Comparison of ENCODE assay signal across 8 cellular contexts in genomic region chr14:55074662-55075061, GRCh38. TPM values are rescaled to one million over a fixed set of nuclear protein-coding genes. Genes with fewer than 3 reads are reported as not detected.
DNase-seq lines count a peak whose midpoint lies in the region; ATAC-seq and TF ChIP-seq lines count a peak whose summit lies in the region.

No MANE protein-coding gene starts in this region.

- H4K20me1 ChIP-seq in osteoblast (ENCODE audit: insufficient read depth, low read length): no peaks in the 10 kb centered on the region

- intact Hi-C loops in activated CD4-positive, alpha-beta T cell treated with anti-CD3 and anti-CD28 coated beads, Interleukin-2, amount 10 ng/mL, durations not matched to agents 24 days and 14 days (cut with micrococcal nuclease): no loop called here

- H3K4me3 ChIP-seq in osteoblast (ENCODE audit: insufficient read depth, low read length): peak overlapping the region; percentile 41

- peak; percentile 63 for DNase-seq in activated CD4-positive, alpha-beta T cell treated with anti-CD3 and anti-CD28 coated beads, Interleukin-2, amount 10 ng/mL, durations not matched to agents 24 days and 14 days
- no peak for DNase-seq in activated CD4-positive, alpha-beta T cell treated with anti-CD3 and anti-CD28 coated beads, Interleukin-2, amount 50 U/mL, for 1 hour
- DNase-seq in osteoblast (ENCODE audit: insufficient read length, low spot score, missing footprints): no peak
- no peak for DNase-seq in midbrain (lab: John Stamatoyannopoulos, UW)
- no peak for DNase-seq in 8988T
- DNase-seq in ecto neural progenitor cell (ENCODE audit: low spot score): no peak

- H3K4me2 ChIP-seq in osteoblast (ENCODE audit: insufficient read depth, low read length): peak overlapping the region; percentile 71

- no peaks in the 10 kb centered on the region for H3K36me3 ChIP-seq in osteoblast (ENCODE audit: insufficient read depth, low read length)

- H3K79me2 ChIP-seq in osteoblast (ENCODE audit: insufficient read depth, low read length): no peaks in the 10 kb centered on the region

- peaks cover 50% of the 10 kb centered on the region for H3K4me1 ChIP-seq in osteoblast (ENCODE audit: insufficient read depth, low read length)

- H3K4me3 Mint-ChIP-seq in activated CD4-positive, alpha-beta T cell treated with anti-CD3 and anti-CD28 coated beads, Interleukin-2, amount 10 ng/mL, durations not matched to agents 24 days and 14 days: peak overlapping the region; percentile 63

- H3K27ac ChIP-seq in osteoblast (ENCODE audit: low read depth, low read length): peak overlapping the region; percentile 17

- peak; percentile 60 for ATAC-seq in HG02798 (IDR thresholded peaks at IDR 0.05; ENCODE audit: poor library complexity, unreplicated experiment)
- ATAC-seq in SK-N-SH treated with all-trans-retinoic acid at 6 μM for 48 hours: peak; percentile 13

- H3K9me3 Mint-ChIP-seq in activated CD4-positive, alpha-beta T cell treated with anti-CD3 and anti-CD28 coated beads, Interleukin-2, amount 10 ng/mL, durations not matched to agents 24 days and 14 days: no peaks in the 10 kb centered on the region

- H2AFZ ChIP-seq in osteoblast (ENCODE audit: low read length): peak overlapping the region; percentile 69

- no peaks in the 10 kb centered on the region for H3K27me3 Mint-ChIP-seq in activated CD4-positive, alpha-beta T cell treated with anti-CD3 and anti-CD28 coated beads, Interleukin-2, amount 10 ng/mL, durations not matched to agents 24 days and 14 days

- peak overlapping the region; percentile 83 for H3K27ac Mint-ChIP-seq in activated CD4-positive, alpha-beta T cell treated with anti-CD3 and anti-CD28 coated beads, Interleukin-2, amount 10 ng/mL, durations not matched to agents 24 days and 14 days

- TF ChIP-seq CTCF in osteoblast (IDR thresholded peaks at IDR 0.05; ENCODE audit: extremely low read depth, low read depth, low read length): no peak

- H3K27me3 ChIP-seq in osteoblast (ENCODE audit: insufficient read depth, low read length): no peaks in the 10 kb centered on the region

- H3K9me3 ChIP-seq in osteoblast (ENCODE audit: low read depth, low read length): no peaks in the 10 kb centered on the region

- H3K4me1 Mint-ChIP-seq in activated CD4-positive, alpha-beta T cell treated with anti-CD3 and anti-CD28 coated beads, Interleukin-2, amount 10 ng/mL, durations not matched to agents 24 days and 14 days: peaks cover 23% of the 10 kb centered on the region

- no peaks in the 10 kb centered on the region for H3K36me3 Mint-ChIP-seq in activated CD4-positive, alpha-beta T cell treated with anti-CD3 and anti-CD28 coated beads, Interleukin-2, amount 10 ng/mL, durations not matched to agents 24 days and 14 days (ENCODE audit: low read depth)

TF ChIP-seq in SK-N-SH treated with all-trans-retinoic acid at 6 μM for 48 hours, 23 proteins besides CTCF, POLR2A, EP300 and RAD21:
- no peak for TF ChIP-seq GLIS3 (CRISPR knock-in tag; IDR thresholded peaks at IDR 0.05)
- no peak for TF ChIP-seq ESRRG (CRISPR knock-in tag; IDR thresholded peaks at IDR 0.05)
- no peak for TF ChIP-seq BACH2 (CRISPR knock-in tag; IDR thresholded peaks at IDR 0.05; ENCODE audit: borderline replicate concordance)
- TF ChIP-seq SNAI2 (CRISPR knock-in tag; IDR thresholded peaks at IDR 0.05): no peak
- no peak for TF ChIP-seq CREB5 (CRISPR knock-in tag; IDR thresholded peaks at IDR 0.05; ENCODE audit: low read depth)
- no peak for TF ChIP-seq POU6F1 (CRISPR knock-in tag; IDR thresholded peaks at IDR 0.05; ENCODE audit: borderline replicate concordance, low read depth)
- TF ChIP-seq OSR1 (CRISPR knock-in tag; IDR thresholded peaks at IDR 0.05): no peak
- TF ChIP-seq RARB (CRISPR knock-in tag; IDR thresholded peaks at IDR 0.05): no peak
- TF ChIP-seq ZNF8 (CRISPR knock-in tag; IDR thresholded peaks at IDR 0.05): no peak
- TF ChIP-seq CSRNP3 (CRISPR knock-in tag; IDR thresholded peaks at IDR 0.05): no peak
- TF ChIP-seq TOX (CRISPR knock-in tag; IDR thresholded peaks at IDR 0.05; ENCODE audit: borderline replicate concordance): no peak
- no peak for TF ChIP-seq TCF4 (CRISPR knock-in tag; IDR thresholded peaks at IDR 0.05; ENCODE audit: borderline replicate concordance)

RNA-seq across cellular contexts. Expression of gene MAPK1IP1L, which starts 23.2 kb away (rescaled TPM):
- total RNA-seq in activated CD4-positive, alpha-beta T cell treated with anti-CD3 and anti-CD28 coated beads, Interleukin-2, amount 10 ng/mL, durations not matched to agents 24 days and 14 days: 142 and 144 TPM in 2 replicates
- total RNA-seq in osteoblast: 37.4 and 42.0 TPM in 2 replicates

RNA-seq across cellular contexts. Expression of gene SOCS4, which starts 47.6 kb away (rescaled TPM):
- 36.4 and 39.6 TPM in 2 replicates for total RNA-seq in activated CD4-positive, alpha-beta T cell treated with anti-CD3 and anti-CD28 coated beads, Interleukin-2, amount 10 ng/mL, durations not matched to agents 24 days and 14 days
- 15.6 and 16.8 TPM in 2 replicates for total RNA-seq in osteoblast

RNA-seq across cellular contexts. Expression of gene WDHD1, which starts 47.8 kb away (rescaled TPM):
- 60.7 and 63.0 TPM in 2 replicates for total RNA-seq in activated CD4-positive, alpha-beta T cell treated with anti-CD3 and anti-CD28 coated beads, Interleukin-2, amount 10 ng/mL, durations not matched to agents 24 days and 14 days
- 4.3 and 9.4 TPM in 2 replicates for total RNA-seq in osteoblast

RNA-seq across cellular contexts. Expression of gene LGALS3, which starts 54.4 kb away (rescaled TPM):
- 11.1 and 12.2 TPM in 2 replicates for total RNA-seq in activated CD4-positive, alpha-beta T cell treated with anti-CD3 and anti-CD28 coated beads, Interleukin-2, amount 10 ng/mL, durations not matched to agents 24 days and 14 days
- 368 and 433 TPM in 2 replicates for total RNA-seq in osteoblast
